ENCODE assay signal across 8 cellular contexts in the genomic region with DNA sequence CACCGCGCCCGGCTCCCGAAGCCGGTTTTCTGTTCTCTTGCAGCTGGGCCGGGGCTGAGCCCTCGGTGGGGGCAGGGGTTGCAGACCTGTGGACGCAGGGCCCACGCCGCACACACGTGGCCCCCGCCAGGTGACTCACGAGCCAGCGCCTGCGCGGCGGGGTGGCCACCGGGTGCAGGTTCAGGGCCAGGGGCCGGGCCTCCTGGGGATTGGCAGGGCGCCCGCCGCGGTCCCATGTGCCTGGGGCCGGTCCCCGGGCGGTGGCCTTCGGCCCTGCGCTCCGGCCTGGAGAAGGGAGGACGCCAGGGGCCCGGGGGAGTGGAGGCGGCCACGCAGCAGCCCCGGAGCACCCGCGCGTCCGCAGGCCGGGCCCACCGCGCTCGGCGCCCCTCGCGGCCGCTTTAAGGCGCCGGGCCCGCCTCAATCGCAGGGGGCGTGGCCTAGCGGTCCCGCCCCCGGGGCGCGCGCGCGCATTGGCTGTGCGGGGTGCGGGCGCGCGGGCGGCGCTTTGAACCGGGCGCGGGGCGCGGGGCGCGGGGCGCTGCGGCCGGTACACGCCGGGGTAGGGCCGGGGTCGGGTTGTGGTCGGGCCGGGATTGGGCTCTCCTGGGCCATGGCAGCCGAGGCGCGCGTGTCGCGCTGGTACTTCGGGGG. TPM values are rescaled to one million over a fixed set of nuclear protein-coding genes. Genes with fewer than 3 reads are reported as not detected.
DNase-seq lines count a peak whose midpoint lies in the region; ATAC-seq and TF ChIP-seq lines count a peak whose summit lies in the region.

A gene with protein sequence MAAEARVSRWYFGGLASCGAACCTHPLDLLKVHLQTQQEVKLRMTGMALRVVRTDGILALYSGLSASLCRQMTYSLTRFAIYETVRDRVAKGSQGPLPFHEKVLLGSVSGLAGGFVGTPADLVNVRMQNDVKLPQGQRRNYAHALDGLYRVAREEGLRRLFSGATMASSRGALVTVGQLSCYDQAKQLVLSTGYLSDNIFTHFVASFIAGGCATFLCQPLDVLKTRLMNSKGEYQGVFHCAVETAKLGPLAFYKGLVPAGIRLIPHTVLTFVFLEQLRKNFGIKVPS (plus strand): TSS at position 471 of the 654 bp plus-strand sequence. CDS start 143 bp downstream, at position 614.

- H3K36me3 Mint-ChIP-seq in T-cell = peaks cover under 1% of the 10 kb centered on the region
- H3K36me3 Mint-ChIP-seq in activated naive CD8-positive, alpha-beta T cell treated with anti-CD3 and anti-CD28 coated beads, Interleukin-2, amount 50 U/mL, for 24 hours (ENCODE audit: low read depth) = peaks cover 3% of the 10 kb centered on the region
- H3K36me3 Mint-ChIP-seq in type B pancreatic cell = no peaks in the 10 kb centered on the region

- peak; percentile 28 for TF ChIP-seq POLR2A in HCT116 (IDR thresholded peaks at IDR 0.05; ENCODE audit: borderline replicate concordance, extremely low read depth, insufficient read depth, insufficient read length)

- intact Hi-C loops in HCT116 (cut with micrococcal nuclease) (no loop called here), left cardiac atrium (cut with DNase I) (no loop called here), posterior vena cava (cut with DNase I) (no loop called here)

- H2AFZ ChIP-seq in HCT116 (ENCODE audit: low read depth, low read length, poor library complexity, severe bottlenecking) = no peak within 1 kb of the TSS

- peak within 1 kb of the TSS; percentile 73 to 85 (median 82) for H3K4me3 Mint-ChIP-seq in T-cell
- H3K4me3 Mint-ChIP-seq in activated naive CD8-positive, alpha-beta T cell treated with anti-CD3 and anti-CD28 coated beads, Interleukin-2, amount 50 U/mL, for 24 hours = peak within 1 kb of the TSS; percentile 81
- peak within 1 kb of the TSS; percentile 94 for H3K4me3 Mint-ChIP-seq in type B pancreatic cell

- peak within 1 kb of the TSS; percentile 66 to 96 for H3K4me3 ChIP-seq in HCT116 (replicated peaks in 1 of 2; ENCODE audit: low read depth in 1 of 2, low read length in 2 of 2)

- H3K9me3 Mint-ChIP-seq in T-cell (no peaks in the 10 kb centered on the region), type B pancreatic cell (no peaks in the 10 kb centered on the region)
- no peaks in the 10 kb centered on the region for H3K9me3 Mint-ChIP-seq in activated naive CD8-positive, alpha-beta T cell treated with anti-CD3 and anti-CD28 coated beads, Interleukin-2, amount 50 U/mL, for 24 hours

- RAD21 ChIA-PET in HCT116 (lab: Charles Lee; ENCODE audit: low non-redundant PET in 1 of 2, low total read pairs in 2 of 2, uncharacterized antibody in 2 of 2, unreplicated experiment in 2 of 2) = interaction anchor here in 1 of 2 experiments (1.2 kb wide), 1 partner anchor 10 kb away, joined by 4 read pairs; no protein-coding TSS in a partner anchor

- peak; percentile 68 for ATAC-seq in HCT116
- peak; percentile 87 to 91 (median 88) for ATAC-seq in T-cell (replicated peaks in 1 of 4)
- ATAC-seq in activated naive CD8-positive, alpha-beta T cell treated with anti-CD3 and anti-CD28 coated beads, Interleukin-2, amount 50 U/mL, for 24 hours = peak; percentile 82
- ATAC-seq in left cardiac atrium = peak; percentile 87

- peak within 1 kb of the TSS; percentile 100 for H3K4me2 ChIP-seq in HCT116 (ENCODE audit: low read length)

- POLR2A ChIA-PET in HCT116 (lab: Charles Lee) = interaction anchor here (0.8 to 1.9 kb wide), 4 partner anchors 9 to 216 kb away, joined by 3 to 5 read pairs (median 4); a partner anchor contains a TSS
- POLR2A ChIA-PET in T-cell (lab: Charles Lee) = interaction anchor here in 1 of 2 donors (0.7 kb wide), 1 partner anchor 691 kb away, joined by 3 read pairs; no protein-coding TSS in a partner anchor

- no peaks in the 10 kb centered on the region for H4K20me1 ChIP-seq in HCT116 (ENCODE audit: insufficient read depth)

- H3K27ac Mint-ChIP-seq in T-cell (peak within 1 kb of the TSS; percentile 44 to 45), type B pancreatic cell (peak within 1 kb of the TSS; percentile 95)
- H3K27ac Mint-ChIP-seq in activated naive CD8-positive, alpha-beta T cell treated with anti-CD3 and anti-CD28 coated beads, Interleukin-2, amount 50 U/mL, for 24 hours = peak within 1 kb of the TSS; percentile 84

- peaks cover 32 to 48% of the 10 kb centered on the region in 2 experiments for H3K4me1 ChIP-seq in HCT116 (ENCODE audit: control insufficient read depth in 1 of 2, insufficient read depth in 2 of 2, low read length in 2 of 2)

- no peak for TF ChIP-seq RAD21 in HCT116 (IDR thresholded peaks at IDR 0.05; ENCODE audit: low read depth)

- H3K79me2 ChIP-seq in HCT116 (ENCODE audit: insufficient read depth, low read length) = peaks cover 43% of the 10 kb centered on the region

- CTCF ChIA-PET in HCT116 (lab: Charles Lee) = interaction anchor here (1.5 kb wide), 1 partner anchor 10 kb away, joined by 8 read pairs; no protein-coding TSS in a partner anchor
- CTCF ChIA-PET in T-cell (lab: Charles Lee) = interaction anchor here in 1 of 2 donors (0.6 kb wide), 1 partner anchor 143 kb away, joined by 4 read pairs; no protein-coding TSS in a partner anchor

- H3K9me3 ChIP-seq in HCT116 (ENCODE audit: control insufficient read depth in 1 of 2, insufficient read depth in 1 of 2, low read depth in 1 of 2, low read length in 2 of 2) = no peaks in the 10 kb centered on the region

- DNase-seq in ELR (ENCODE audit: low read depth) (peak; percentile 88), HCT116 (ENCODE audit: low read depth, low spot score) (peak; percentile 68), NCI-H1092 treated with DMSO at 0.1 percent for 48 hours (lab: John Stamatoyannopoulos, UW) (peak; percentile 68), T-cell (peak; percentile 32 to 79 (median 64)), left cardiac atrium (peak; percentile 74), posterior vena cava (ENCODE audit: low spot score) (peak; percentile 88), type B pancreatic cell (ENCODE audit: extremely low spot score, unreplicated experiment) (no peak)
- DNase-seq in activated naive CD8-positive, alpha-beta T cell treated with anti-CD3 and anti-CD28 coated beads, Interleukin-2, amount 50 U/mL, for 24 hours = peak; percentile 85

- no peak for TF ChIP-seq CTCF in HCT116 (IDR thresholded peaks at IDR 0.05 in 2 of 3, conservative IDR thresholded peaks at IDR 0.05 in 1 of 3; ENCODE audit: borderline replicate concordance in 1 of 3, insufficient read depth in 1 of 3, low read depth in 2 of 3, low read length in 2 of 3)
- peak; percentile 30 for TF ChIP-seq CTCF in type B pancreatic cell (conservative IDR thresholded peaks at IDR 0.05)

- H3K27ac ChIP-seq in HCT116 (ENCODE audit: low read depth, low read length) = peak within 1 kb of the TSS; percentile 96

- H3K27me3 Mint-ChIP-seq in T-cell (no peaks in the 10 kb centered on the region), type B pancreatic cell (peaks cover 8% of the 10 kb centered on the region)
- H3K27me3 Mint-ChIP-seq in activated naive CD8-positive, alpha-beta T cell treated with anti-CD3 and anti-CD28 coated beads, Interleukin-2, amount 50 U/mL, for 24 hours = no peaks in the 10 kb centered on the region

- no peaks in the 10 kb centered on the region for H3K27me3 ChIP-seq in HCT116 (ENCODE audit: insufficient read depth, low read length)

- H3K36me3 ChIP-seq in HCT116 (ENCODE audit: control insufficient read depth in 1 of 2, insufficient read depth in 2 of 2, low read length in 2 of 2) = peaks cover 4 to 16% of the 10 kb centered on the region in 2 experiments; a peak in 3 of 4 replicates

- no peaks in the 10 kb centered on the region for H3K9me2 ChIP-seq in HCT116 (ENCODE audit: insufficient read depth)

- peaks cover 14 to 22% (median 17%) of the 10 kb centered on the region in 3 donors for H3K4me1 Mint-ChIP-seq in T-cell
- H3K4me1 Mint-ChIP-seq in activated naive CD8-positive, alpha-beta T cell treated with anti-CD3 and anti-CD28 coated beads, Interleukin-2, amount 50 U/mL, for 24 hours = peaks cover 26% of the 10 kb centered on the region
- peaks cover 8% of the 10 kb centered on the region for H3K4me1 Mint-ChIP-seq in type B pancreatic cell (ENCODE audit: unreplicated experiment)

- H3K9ac ChIP-seq in HCT116 (ENCODE audit: low read length) = peak within 1 kb of the TSS; percentile 93

- BruUV-seq in HCT116 (replicated peaks; lab: Mats Ljungman, UMichigan) = no TSS peak

TF ChIP-seq in HCT116, 20 proteins besides CTCF, POLR2A, EP300 and RAD21 (continues in another document):
- no peak for TF ChIP-seq JUND (IDR thresholded peaks at IDR 0.05)
- TF ChIP-seq, protein P1, sequence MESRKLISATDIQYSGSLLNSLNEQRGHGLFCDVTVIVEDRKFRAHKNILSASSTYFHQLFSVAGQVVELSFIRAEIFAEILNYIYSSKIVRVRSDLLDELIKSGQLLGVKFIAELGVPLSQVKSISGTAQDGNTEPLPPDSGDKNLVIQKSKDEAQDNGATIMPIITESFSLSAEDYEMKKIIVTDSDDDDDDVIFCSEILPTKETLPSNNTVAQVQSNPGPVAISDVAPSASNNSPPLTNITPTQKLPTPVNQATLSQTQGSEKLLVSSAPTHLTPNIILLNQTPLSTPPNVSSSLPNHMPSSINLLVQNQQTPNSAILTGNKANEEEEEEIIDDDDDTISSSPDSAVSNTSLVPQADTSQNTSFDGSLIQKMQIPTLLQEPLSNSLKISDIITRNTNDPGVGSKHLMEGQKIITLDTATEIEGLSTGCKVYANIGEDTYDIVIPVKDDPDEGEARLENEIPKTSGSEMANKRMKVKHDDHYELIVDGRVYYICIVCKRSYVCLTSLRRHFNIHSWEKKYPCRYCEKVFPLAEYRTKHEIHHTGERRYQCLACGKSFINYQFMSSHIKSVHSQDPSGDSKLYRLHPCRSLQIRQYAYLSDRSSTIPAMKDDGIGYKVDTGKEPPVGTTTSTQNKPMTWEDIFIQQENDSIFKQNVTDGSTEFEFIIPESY (IDR thresholded peaks at IDR 0.05; ENCODE audit: extremely low read depth, insufficient replicate concordance, low read length) = peak; percentile 20
- TF ChIP-seq TCF7L2 (IDR thresholded peaks at IDR 0.05; ENCODE audit: borderline replicate concordance, extremely low read depth, insufficient read depth, insufficient read length) = peak; percentile 99
- no peak; the same call in 1 of the 2 replicates for TF ChIP-seq SP1 (IDR thresholded peaks at IDR 0.05; ENCODE audit: low read depth)
- TF ChIP-seq CEBPB (IDR thresholded peaks at IDR 0.05; ENCODE audit: low read depth) = no peak
- TF ChIP-seq SIN3A (IDR thresholded peaks at IDR 0.05; ENCODE audit: low read depth) = peak; percentile 56; the same call in 1 of the 2 replicates
- no peak for TF ChIP-seq FOSL1 (IDR thresholded peaks at IDR 0.05; ENCODE audit: low read depth)
- TF ChIP-seq, protein P2, sequence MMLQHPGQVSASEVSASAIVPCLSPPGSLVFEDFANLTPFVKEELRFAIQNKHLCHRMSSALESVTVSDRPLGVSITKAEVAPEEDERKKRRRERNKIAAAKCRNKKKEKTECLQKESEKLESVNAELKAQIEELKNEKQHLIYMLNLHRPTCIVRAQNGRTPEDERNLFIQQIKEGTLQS (IDR thresholded peaks at IDR 0.05) = no peak
- no peak for TF ChIP-seq ELF1 (IDR thresholded peaks at IDR 0.05; ENCODE audit: borderline replicate concordance, low read depth)

RNA-seq across cellular contexts. Expression of the gene that starts here (rescaled TPM):
- total RNA-seq in HCT116 (2021; ENCODE audit: unreplicated experiment) = 70.8 TPM
- 52.7 and 57.5 TPM in 2 replicates for polyA plus RNA-seq in HCT116 (2012)
- 1 to 10 TPM; 3.3 to 8.3 (median 7.4) TPM for total RNA-seq in T-cell
- total RNA-seq in left cardiac atrium = 10 to 100 TPM; 10.1 to 11.8 TPM
- 1 to 10 TPM; 1.9 to 2.3 TPM for total RNA-seq in posterior vena cava
- 23.8 and 27.6 TPM in 2 replicates for total RNA-seq in type B pancreatic cell (ENCODE audit: low replicate concordance)

Comparison
In these comparisons a context has a peak if more than half of its experiments do, and no peak if none do; other contexts are left out.
1. H3K27ac Mint-ChIP-seq: peak in every context shown above with its lines; median percentile 95 in type B pancreatic cell; 84 in activated naive CD8-positive, alpha-beta T cell treated with anti-CD3 and anti-CD28 coated beads, Interleukin-2, amount 50 U/mL, for 24 hours; 44 in T-cell.